In genomic region chr20:52681288-52681687, GRCh38 we compare ENCODE assay signal across 26 cellular contexts.
"Had no signal": no experiment of that assay in that cellular context is flagged by ENCODE, and none has a peak within 500 bp of the region (broad histone marks: within the 10 kb centered on the region; RNA-seq: fewer than 3 reads in every experiment).

No MANE protein-coding gene starts in this region.

- ATAC-seq: K562, Panc1, PC-3, SK-N-SH treated with all-trans-retinoic acid at 6 μM for 48 hours, T-helper 17 cell had no signal

- H3K4me2 ChIP-seq: KMS-11 had no signal

- H3K4me3 Mint-ChIP-seq: IgD-negative memory B cell, T-helper 17 cell had no signal

- DNase-seq: Kasumi-1; MV-4-11; NCI-H1048; NCI-H1105; NCI-H1417; NCI-H1436 treated with DMSO at 0.1 percent for 48 hours; NCI-H1694; NCI-H187 treated with DMSO at 0.1 percent for 48 hours; NCI-H2081 treated with DMSO at 0.1 percent for 48 hours; NCI-H2171; NCI-H2227 treated with DMSO at 0.1 percent for 48 hours; NCI-H524; NCI-H526 treated with DMSO at 0.1 percent for 48 hours; NCI-H748 treated with DMSO at 0.1 percent for 48 hours; NK-92 treated with Interleukin-12 subunit alpha and Interleukin-12 subunit beta, amount 100 ng/mL, for 24 hours; PC-3; SHP77; SJCRH30; T-helper 1 cell; T-helper 17 cell had no signal

- H3K36me3 Mint-ChIP-seq: IgD-negative memory B cell had no signal

- H3K27ac ChIP-seq: KMS-11, RWPE1, SJCRH30 had no signal

- H3K27ac Mint-ChIP-seq: IgD-negative memory B cell, T-helper 17 cell had no signal

- H3K4me3 ChIP-seq: K562, SJCRH30 had no signal

- FAIRE-seq: K562 had no signal

- H3K9me3 ChIP-seq: SJCRH30 had no signal

- H3K36me3 ChIP-seq: SJCRH30 had no signal

- H3K4me1 ChIP-seq: SJCRH30 had no signal

- H3K9ac ChIP-seq: KMS-11 had no signal

- H3K4me1 Mint-ChIP-seq: T-helper 17 cell had no signal
